ENCODE assay signal across 21 cellular contexts in genomic region chr2:16252891-16253290, GRCh38.
DNase-seq lines count a peak whose midpoint lies in the region; ATAC-seq and TF ChIP-seq lines count a peak whose summit lies in the region.
"Had no signal": no experiment of that assay in that cellular context is flagged by ENCODE, and none has a peak within 500 bp of the region (broad histone marks: within the 10 kb centered on the region; RNA-seq: fewer than 3 reads in every experiment).

No MANE protein-coding gene starts in this region.

- no peak overlapping the region for H3K9ac ChIP-seq in neural progenitor cell
- H3K9ac ChIP-seq: BLaER1 treated with 17β-estradiol and CSF1 and Interleukin-3, amounts not matched to agents 10 nM and 100 nM had no signal

- H3K9me3 ChIP-seq in neural progenitor cell (ENCODE audit: low read depth) (no peaks in the 10 kb centered on the region), upper lobe of right lung (no peaks in the 10 kb centered on the region)
- H3K9me3 ChIP-seq: BLaER1 treated with 17β-estradiol and CSF1 and Interleukin-3, amounts not matched to agents 10 nM and 100 nM had no signal

- peak; percentile 13 for DNase-seq in ecto neural progenitor cell (ENCODE audit: low spot score)
- DNase-seq in islet precursor cell = peak; percentile 24
- no peak for DNase-seq in neural progenitor cell (ENCODE audit: low spot score)
- DNase-seq in upper lobe of right lung = no peak
- no peak for DNase-seq in AML-193 (lab: John Stamatoyannopoulos, UW)
- no peak for DNase-seq in OCI-M2 (lab: John Stamatoyannopoulos, UW; ENCODE audit: unreplicated experiment)
- no peak for DNase-seq in NCI-H2029 treated with DMSO at 0.1 percent for 48 hours (lab: John Stamatoyannopoulos, UW)
- DNase-seq in stimulated activated CD8-positive, alpha-beta memory T cell treated with anti-CD3 and anti-CD28 coated beads, Interleukin-4, amount 100 ng/mL, for 48 hours = no peak
- DNase-seq: CD4-positive, alpha-beta T cell; CD8-positive, alpha-beta memory T cell; DMS 273 treated with DMSO at 0.1 percent for 48 hours; DMS79; EL; GDM1; H9 had no signal

- H3F3A ChIP-seq in neural progenitor cell (ENCODE audit: low read depth) = peaks cover 4% of the 10 kb centered on the region

- no peaks in the 10 kb centered on the region for H3K36me3 ChIP-seq in neural progenitor cell
- no peaks in the 10 kb centered on the region for H3K36me3 ChIP-seq in upper lobe of right lung
- H3K36me3 ChIP-seq: BLaER1 treated with 17β-estradiol and CSF1 and Interleukin-3, amounts not matched to agents 10 nM and 100 nM had no signal

- H3K4me1 ChIP-seq in neural progenitor cell (peaks cover 22% of the 10 kb centered on the region), upper lobe of right lung (no peaks in the 10 kb centered on the region)

- H3K4me2 ChIP-seq in neural progenitor cell = no peak overlapping the region
- H3K4me2 ChIP-seq: BLaER1 treated with 17β-estradiol and CSF1 and Interleukin-3, amounts not matched to agents 10 nM and 100 nM; GM23338 had no signal

- H3K9me3 Mint-ChIP-seq in neural progenitor cell = peaks cover 17% of the 10 kb centered on the region
- H3K9me3 Mint-ChIP-seq: CD4-positive, alpha-beta T cell had no signal

- peak; percentile 12 for ATAC-seq in upper lobe of right lung
- ATAC-seq: GM12878, GM23338, HCT116 had no signal

- intact Hi-C loops in upper lobe of right lung (cut with DNase I) = no loop called here

- peak overlapping the region; percentile 74 for H3K27ac Mint-ChIP-seq in neural progenitor cell
- H3K27ac Mint-ChIP-seq: B cell; CD14-positive monocyte; CD4-positive, alpha-beta T cell; CD8-positive, alpha-beta memory T cell; GM23338; H9 had no signal

- H3K4me3 Mint-ChIP-seq in neural progenitor cell = peak overlapping the region; percentile 33
- H3K4me3 Mint-ChIP-seq: B cell; CD14-positive monocyte; CD4-positive, alpha-beta T cell; CD8-positive, alpha-beta memory T cell; GM23338; H9 had no signal

- H3K27ac ChIP-seq in neural progenitor cell (no peak overlapping the region), upper lobe of right lung (no peak overlapping the region)
- H3K27ac ChIP-seq: BLaER1 treated with 17β-estradiol and CSF1 and Interleukin-3, amounts not matched to agents 10 nM and 100 nM had no signal

- TF ChIP-seq CTCF in neural progenitor cell (IDR thresholded peaks at IDR 0.05) (no peak), upper lobe of right lung (IDR thresholded peaks at IDR 0.05) (no peak)

- H3K27me3 ChIP-seq in neural progenitor cell (peaks cover 8% of the 10 kb centered on the region), upper lobe of right lung (no peaks in the 10 kb centered on the region)
- H3K27me3 ChIP-seq: BLaER1 treated with 17β-estradiol and CSF1 and Interleukin-3, amounts not matched to agents 10 nM and 100 nM had no signal

- no peak overlapping the region for H3K4me3 ChIP-seq in neural progenitor cell
- H3K4me3 ChIP-seq in upper lobe of right lung = no peak overlapping the region
- H3K4me3 ChIP-seq: BLaER1 treated with 17β-estradiol and CSF1 and Interleukin-3, amounts not matched to agents 10 nM and 100 nM; GM12878; GM23338 had no signal

- H3K36me3 Mint-ChIP-seq in neural progenitor cell = peaks cover 4% of the 10 kb centered on the region
- H3K36me3 Mint-ChIP-seq: CD14-positive monocyte; CD8-positive, alpha-beta memory T cell had no signal

- H3K79me2 ChIP-seq in neural progenitor cell (ENCODE audit: low read depth) = no peaks in the 10 kb centered on the region

- peaks cover 5% of the 10 kb centered on the region for H3K27me3 Mint-ChIP-seq in neural progenitor cell (ENCODE audit: insufficient read depth, low read depth)
- H3K27me3 Mint-ChIP-seq: CD4-positive, alpha-beta T cell; CD8-positive, alpha-beta memory T cell had no signal

- no peak overlapping the region for H2AFZ ChIP-seq in neural progenitor cell (replicated peaks)
- H2AFZ ChIP-seq: GM23338 had no signal

- H4K20me1 ChIP-seq in neural progenitor cell (ENCODE audit: low read depth) = no peaks in the 10 kb centered on the region
- H4K20me1 ChIP-seq: BLaER1 treated with 17β-estradiol and CSF1 and Interleukin-3, amounts not matched to agents 10 nM and 100 nM had no signal

- peaks cover 62% of the 10 kb centered on the region for H3K4me1 Mint-ChIP-seq in neural progenitor cell
- H3K4me1 Mint-ChIP-seq: B cell; CD14-positive monocyte; CD8-positive, alpha-beta memory T cell had no signal

Comparison
In these comparisons a context has a peak if more than half of its experiments do, and no peak if none do; other contexts are left out.
1. DNase-seq: peak in ecto neural progenitor cell (single experiment) and islet precursor cell (single experiment); none in neural progenitor cell (single experiment), upper lobe of right lung (single experiment), AML-193 (0 of 2), OCI-M2 (single experiment), NCI-H2029 treated with DMSO at 0.1 percent for 48 hours (single experiment) and stimulated activated CD8-positive, alpha-beta memory T cell treated with anti-CD3 and anti-CD28 coated beads, Interleukin-4, amount 100 ng/mL, for 48 hours (single experiment).